ENCODE assay signal across 8 cellular contexts in genomic region chr13:20127263-20127562, GRCh38. TPM values are rescaled to one million over a fixed set of nuclear protein-coding genes. Genes with fewer than 3 reads are reported as not detected.
DNase-seq lines count a peak whose midpoint lies in the region; ATAC-seq and TF ChIP-seq lines count a peak whose summit lies in the region.

No MANE protein-coding gene starts in this region.

- DNase-seq in BJ (ENCODE audit: low read depth) (no peak), testis (no peak), dermis blood vessel endothelial cell (no peak), NCI-H748 treated with DMSO at 0.1 percent for 48 hours (lab: John Stamatoyannopoulos, UW) (no peak)
- DNase-seq in activated T-helper 1 cell treated with anti-CD3 and anti-CD28 coated beads, Interleukin-12 subunit alpha, Interleukin-12 subunit beta, Interleukin-2, Interleukin-4 antibody, amounts not matched to agents 30 ng/mL and 10 ng/mL and 1 ng/mL, durations not matched to agents 14 hours and 24 hours and 36 hours (ENCODE audit: low spot score), result no peak
- no peak for DNase-seq in stimulated activated CD4-positive, alpha-beta T cell treated with anti-CD3 and anti-CD28 coated beads, Interleukin-2, amount 100 ng/mL, for 48 hours

- H3K4me3 ChIP-seq in BJ (ENCODE audit: low read depth, low read length) (peak overlapping the region; percentile 33; the same call in 1 of the 2 replicates), iPS-18c (ENCODE audit: insufficient read depth, low read depth, low read length) (peak overlapping the region; percentile 68), testis (peak overlapping the region; percentile 63 to 74)

- no peak overlapping the region for H3K27ac Mint-ChIP-seq in activated T-helper 1 cell treated with anti-CD3 and anti-CD28 coated beads, Interleukin-12 subunit alpha, Interleukin-12 subunit beta, Interleukin-2, Interleukin-4 antibody, amounts not matched to agents 30 ng/mL and 10 ng/mL and 1 ng/mL, durations not matched to agents 14 hours and 24 hours and 36 hours

- TF ChIP-seq POLR2A in testis (IDR thresholded peaks at IDR 0.05), result no peak

- peak; percentile 18 for ATAC-seq in HG02759 (IDR thresholded peaks at IDR 0.05; ENCODE audit: unreplicated experiment)

- WGBS in testis, 2 donors, result 33 to 36% methylated on average over 6 of the region's 6 CpGs

- no peaks in the 10 kb centered on the region; the same call in 1 of the 2 replicates for H3K27me3 ChIP-seq in BJ (ENCODE audit: control insufficient read depth, insufficient read depth, low read length)
- H3K27me3 ChIP-seq in testis, result no peaks in the 10 kb centered on the region

- H3K4me1 ChIP-seq in testis, result peaks cover 6% of the 10 kb centered on the region

- H3K9me3 ChIP-seq in iPS-18c (ENCODE audit: control insufficient read depth, insufficient read depth, low read length) (no peaks in the 10 kb centered on the region), testis (no peaks in the 10 kb centered on the region)

- no peaks in the 10 kb centered on the region for H3K4me1 Mint-ChIP-seq in activated T-helper 1 cell treated with anti-CD3 and anti-CD28 coated beads, Interleukin-12 subunit alpha, Interleukin-12 subunit beta, Interleukin-2, Interleukin-4 antibody, amounts not matched to agents 30 ng/mL and 10 ng/mL and 1 ng/mL, durations not matched to agents 14 hours and 24 hours and 36 hours (ENCODE audit: low read depth)

- peak overlapping the region; percentile 80 to 84 for H3K27ac ChIP-seq in testis

- H3K36me3 ChIP-seq in BJ (ENCODE audit: control insufficient read depth, insufficient read depth, low read length) (no peaks in the 10 kb centered on the region), testis (ENCODE audit: low read depth, missing control alignments) (no peaks in the 10 kb centered on the region)

- H3K36me3 Mint-ChIP-seq in activated T-helper 1 cell treated with anti-CD3 and anti-CD28 coated beads, Interleukin-12 subunit alpha, Interleukin-12 subunit beta, Interleukin-2, Interleukin-4 antibody, amounts not matched to agents 30 ng/mL and 10 ng/mL and 1 ng/mL, durations not matched to agents 14 hours and 24 hours and 36 hours (ENCODE audit: low read depth), result no peaks in the 10 kb centered on the region

- CTCF ChIA-PET in BJ (lab: Yijun Ruan, JAX), result interaction anchor here (0.6 to 2.4 kb wide), 6 partner anchors 9 to 522 kb away, joined by 3 to 16 read pairs (median 4); no protein-coding TSS in a partner anchor

- intact Hi-C loops in activated T-helper 1 cell treated with anti-CD3 and anti-CD28 coated beads, Interleukin-12 subunit alpha, Interleukin-12 subunit beta, Interleukin-2, Interleukin-4 antibody, amounts not matched to agents 30 ng/mL and 10 ng/mL and 1 ng/mL, durations not matched to agents 14 hours and 24 hours and 36 hours (cut with micrococcal nuclease), result loop anchor here (1.0 kb wide), 1 partner anchor 8 kb away; no protein-coding TSS in a partner anchor
- intact Hi-C loops in testis (cut with DNase I; ENCODE audit: low total_unique reads), result no loop called here

- H3K9me3 Mint-ChIP-seq in activated T-helper 1 cell treated with anti-CD3 and anti-CD28 coated beads, Interleukin-12 subunit alpha, Interleukin-12 subunit beta, Interleukin-2, Interleukin-4 antibody, amounts not matched to agents 30 ng/mL and 10 ng/mL and 1 ng/mL, durations not matched to agents 14 hours and 24 hours and 36 hours, result no peaks in the 10 kb centered on the region

- peaks cover 37% of the 10 kb centered on the region for H3K27me3 Mint-ChIP-seq in activated T-helper 1 cell treated with anti-CD3 and anti-CD28 coated beads, Interleukin-12 subunit alpha, Interleukin-12 subunit beta, Interleukin-2, Interleukin-4 antibody, amounts not matched to agents 30 ng/mL and 10 ng/mL and 1 ng/mL, durations not matched to agents 14 hours and 24 hours and 36 hours (ENCODE audit: insufficient read depth)

- POLR2A ChIA-PET in BJ (lab: Charles Lee), result interaction anchor here (0.7 kb wide), 1 partner anchor 19 kb away, joined by 4 read pairs; no protein-coding TSS in a partner anchor

- peak overlapping the region; percentile 54 for H3K4me3 Mint-ChIP-seq in activated T-helper 1 cell treated with anti-CD3 and anti-CD28 coated beads, Interleukin-12 subunit alpha, Interleukin-12 subunit beta, Interleukin-2, Interleukin-4 antibody, amounts not matched to agents 30 ng/mL and 10 ng/mL and 1 ng/mL, durations not matched to agents 14 hours and 24 hours and 36 hours

- TF ChIP-seq CTCF in BJ (IDR thresholded peaks at IDR 0.05; ENCODE audit: insufficient read depth, low read depth, low read length), result no peak
- TF ChIP-seq CTCF in testis (IDR thresholded peaks at IDR 0.05), result no peak

RNA-seq across cellular contexts. Expression of gene GJA3, which starts 33.6 kb away (rescaled TPM):
- 0.05 and 0.13 TPM in 2 replicates for polyA plus RNA-seq in BJ (2011; rRNA removed)
- 0.09 and 0.21 TPM in 2 replicates for polyA minus RNA-seq in BJ (2011; rRNA and poly(A)+ RNA removed)
- not detected in 2 replicates for total RNA-seq in activated T-helper 1 cell treated with anti-CD3 and anti-CD28 coated beads, Interleukin-12 subunit alpha, Interleukin-12 subunit beta, Interleukin-2, Interleukin-4 antibody, amounts not matched to agents 30 ng/mL and 10 ng/mL and 1 ng/mL, durations not matched to agents 14 hours and 24 hours and 36 hours
- total RNA-seq in testis, result 10 to 100 TPM in 1 of 2 donors, 1 to 10 TPM in 1; 5.0 to 10.2 TPM
- polyA plus RNA-seq in testis (ENCODE audit: insufficient read depth, low read depth, low replicate concordance), result 1.7 TPM
- under 0.01 TPM in 1 of 2 replicates, not detected in the other for total RNA-seq in dermis blood vessel endothelial cell
